ENCODE assay signal across 15 cellular contexts in the genomic region with DNA sequence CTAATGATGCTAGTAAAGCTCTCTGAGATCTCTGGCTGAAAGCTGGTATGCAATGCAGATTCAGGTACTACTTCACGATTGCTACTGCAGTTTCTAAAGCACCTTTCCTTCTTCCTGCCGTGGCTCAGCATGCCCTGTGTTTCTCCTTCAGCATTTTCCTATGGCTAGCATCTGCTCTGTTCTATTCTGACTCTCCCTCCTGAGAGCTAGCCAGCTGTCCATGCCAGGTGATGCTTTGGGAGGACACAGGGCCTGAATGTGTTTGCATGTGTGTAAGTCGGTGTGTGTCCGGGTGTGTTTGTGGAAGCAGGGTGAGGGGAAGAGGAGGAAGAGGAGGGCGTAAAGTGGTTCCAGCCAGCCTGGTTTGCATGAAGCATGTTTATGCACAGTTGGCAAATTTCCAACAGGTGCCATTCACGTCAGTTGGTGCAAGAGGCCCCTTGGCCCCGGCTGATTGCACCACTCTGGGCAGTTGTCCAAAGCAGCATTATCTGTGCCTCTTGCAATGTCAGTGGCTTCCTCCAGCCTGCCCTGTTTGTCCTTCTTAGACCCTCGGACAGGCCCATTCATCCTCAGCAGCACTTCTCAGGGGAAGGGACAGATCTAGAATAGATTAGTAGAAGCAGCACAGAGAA.
A peak's percentile ranks its signal among the peaks of the same experiment; 100 is the strongest.
DNase-seq lines count a peak whose midpoint lies in the region; ATAC-seq lines count a peak whose summit lies in the region.
"Had no signal": no experiment of that assay in that cellular context is flagged by ENCODE, and none has a peak within 500 bp of the region (broad histone marks: within the 10 kb centered on the region; RNA-seq: fewer than 3 reads in every experiment).

No MANE protein-coding gene starts in this region.

- no peaks in the 10 kb centered on the region for H3K27me3 Mint-ChIP-seq in T-helper 2 cell treated with Interferon-gamma antibody and Interleukin-4, amounts not matched to agents 5 μg/mL and 100 μg/mL, for 36 hours (ENCODE audit: low read depth)
- H3K27me3 Mint-ChIP-seq: activated T-helper 17 cell treated with anti-CD3 and anti-CD28 coated beads, Interleukin-2, amount 50 U/mL, for 72 hours had no signal

- no peak overlapping the region for H3K27ac Mint-ChIP-seq in T-helper 2 cell treated with Interferon-gamma antibody and Interleukin-4, amounts not matched to agents 5 μg/mL and 100 μg/mL, for 36 hours
- H3K27ac Mint-ChIP-seq: activated T-helper 17 cell treated with anti-CD3 and anti-CD28 coated beads, Interleukin-2, amount 50 U/mL, for 72 hours; natural killer cell had no signal

- no peaks in the 10 kb centered on the region for H3K9me3 Mint-ChIP-seq in T-helper 2 cell treated with Interferon-gamma antibody and Interleukin-4, amounts not matched to agents 5 μg/mL and 100 μg/mL, for 36 hours
- H3K9me3 Mint-ChIP-seq: activated T-helper 17 cell treated with anti-CD3 and anti-CD28 coated beads, Interleukin-2, amount 50 U/mL, for 72 hours; natural killer cell had no signal

- no peak overlapping the region for H3K4me3 Mint-ChIP-seq in T-helper 2 cell treated with Interferon-gamma antibody and Interleukin-4, amounts not matched to agents 5 μg/mL and 100 μg/mL, for 36 hours
- H3K4me3 Mint-ChIP-seq: activated T-helper 17 cell treated with anti-CD3 and anti-CD28 coated beads, Interleukin-2, amount 50 U/mL, for 72 hours; natural killer cell had no signal

- H3K36me3 Mint-ChIP-seq in T-helper 2 cell treated with Interferon-gamma antibody and Interleukin-4, amounts not matched to agents 5 μg/mL and 100 μg/mL, for 36 hours (ENCODE audit: low read depth) = no peaks in the 10 kb centered on the region
- H3K36me3 Mint-ChIP-seq: natural killer cell had no signal

- ATAC-seq in esophagus mucosa (no peak), HG03378 (IDR thresholded peaks at IDR 0.05; ENCODE audit: unreplicated experiment) (no peak)
- ATAC-seq: activated T-helper 17 cell treated with anti-CD3 and anti-CD28 coated beads, Interleukin-2, amount 50 U/mL, for 72 hours; natural killer cell had no signal

- peak; percentile 93 for DNase-seq in DMS53 (lab: John Stamatoyannopoulos, UW)
- peak; percentile 69 for DNase-seq in NCI-H2029 treated with DMSO at 0.1 percent for 48 hours (lab: John Stamatoyannopoulos, UW)
- DNase-seq in SHP77 treated with DMSO at 0.1 percent for 48 hours (lab: John Stamatoyannopoulos, UW) = peak; percentile 91
- peak; percentile 43 for DNase-seq in myocyte (ENCODE audit: low read depth)
- no peak for DNase-seq in T-helper 2 cell treated with Interferon-gamma antibody and Interleukin-4, amounts not matched to agents 5 μg/mL and 100 μg/mL, for 36 hours (ENCODE audit: low spot score)
- DNase-seq in activated effector memory CD4-positive, alpha-beta T cell treated with anti-CD3 and anti-CD28 coated beads, Interleukin-2, amount 50 U/mL, for 16 hours = no peak
- DNase-seq: islet precursor cell, Kasumi-1, natural killer cell, NCI-H1436, spleen, SW 1271 had no signal

- no peaks in the 10 kb centered on the region for H3K4me1 Mint-ChIP-seq in T-helper 2 cell treated with Interferon-gamma antibody and Interleukin-4, amounts not matched to agents 5 μg/mL and 100 μg/mL, for 36 hours (ENCODE audit: low read depth)
- H3K4me1 Mint-ChIP-seq: activated T-helper 17 cell treated with anti-CD3 and anti-CD28 coated beads, Interleukin-2, amount 50 U/mL, for 72 hours had no signal

Comparison
In these comparisons a context has a peak if more than half of its experiments do, and no peak if none do; other contexts are left out.
1. DNase-seq: peak in DMS53 (single experiment), NCI-H2029 treated with DMSO at 0.1 percent for 48 hours (single experiment), SHP77 treated with DMSO at 0.1 percent for 48 hours (single experiment) and myocyte (single experiment); none in T-helper 2 cell treated with Interferon-gamma antibody and Interleukin-4, amounts not matched to agents 5 μg/mL and 100 μg/mL, for 36 hours (single experiment) and activated effector memory CD4-positive, alpha-beta T cell treated with anti-CD3 and anti-CD28 coated beads, Interleukin-2, amount 50 U/mL, for 16 hours (single experiment).